In genomic region chr22:47294571-47294970, GRCh38 we compare ENCODE assay signal across 31 cellular contexts.
"Had no signal": no experiment of that assay in that cellular context is flagged by ENCODE, and none has a peak within 500 bp of the region (broad histone marks: within the 10 kb centered on the region; RNA-seq: fewer than 3 reads in every experiment).

No MANE protein-coding gene starts in this region.

- H3K27ac Mint-ChIP-seq: dendritic cell treated with granulocyte-macrophage colony-stimulating factor and Interleukin-4, amounts not matched to agents 40 ng/mL and 50 ng/mL, for 4 days; mesothelial cell of epicardium; naive B cell; nephron; neural progenitor cell; progenitor cell of endocrine pancreas; stimulated activated naive CD8-positive, alpha-beta T cell treated with anti-CD3 and anti-CD28 coated beads, Interleukin-15, amount 100 ng/mL, for 72 hours had no signal

- H3K27me3 Mint-ChIP-seq: dendritic cell treated with granulocyte-macrophage colony-stimulating factor and Interleukin-4, amounts not matched to agents 40 ng/mL and 50 ng/mL, for 4 days; progenitor cell of endocrine pancreas had no signal

- H3K27ac ChIP-seq: esophagus squamous epithelium, heart right ventricle, left lung, neural progenitor cell, parathyroid adenoma, right lobe of liver, suprapubic skin, transverse colon had no signal

- H3K4me1 ChIP-seq: heart right ventricle, left lung, neural progenitor cell, parathyroid adenoma, suprapubic skin, transverse colon had no signal

- FAIRE-seq: endothelial cell of umbilical vein, islet of Langerhans had no signal

- H3K36me3 ChIP-seq: esophagus squamous epithelium, heart right ventricle, left lung, neural progenitor cell, right lobe of liver, suprapubic skin, transverse colon had no signal

- H3K9me3 Mint-ChIP-seq: dendritic cell treated with granulocyte-macrophage colony-stimulating factor and Interleukin-4, amounts not matched to agents 40 ng/mL and 50 ng/mL, for 4 days had no signal

- H3K79me2 ChIP-seq: parathyroid adenoma had no signal

- H3K4me1 Mint-ChIP-seq: mesothelial cell of epicardium; naive B cell; nephron; neural progenitor cell; stimulated activated naive CD8-positive, alpha-beta T cell treated with anti-CD3 and anti-CD28 coated beads, Interleukin-15, amount 100 ng/mL, for 72 hours had no signal

- H3K36me3 Mint-ChIP-seq: naive B cell, neural progenitor cell had no signal

- H3K4me2 ChIP-seq: neural progenitor cell, smooth muscle cell had no signal

- DNase-seq: cerebellar nuclear complex; effector memory CD4-positive, alpha-beta T cell; esophagus squamous epithelium; foreskin melanocyte; glutamatergic neuron; heart right ventricle; hippocampal formation; left cardiac atrium; left lung; mesenchymal stem cell; mucosa of descending colon; naive B cell; nucleus accumbens; right lobe of liver; stimulated activated CD4-positive, alpha-beta T cell treated with anti-CD3 and anti-CD28 coated beads, Interleukin-12 subunit alpha, Interleukin-12 subunit beta, amount 100 ng/mL, for 4 hours; stimulated activated CD4-positive, alpha-beta T cell treated with anti-CD3 and anti-CD28 coated beads, Interleukin-1b, Interleukin-23, amount 100 ng/mL, for 48 hours; stimulated activated CD4-positive, alpha-beta T cell treated with anti-CD3 and anti-CD28 coated beads, Interleukin-4, amount 100 ng/mL, for 1 hour; stimulated activated CD8-positive, alpha-beta memory T cell treated with anti-CD3 and anti-CD28 coated beads, Interleukin-4, amount 100 ng/mL, for 48 hours; stimulated activated naive CD4-positive, alpha-beta T cell; transverse colon had no signal

- H3K9me3 ChIP-seq: esophagus squamous epithelium, heart right ventricle, left lung, mucosa of descending colon, right lobe of liver, suprapubic skin, transverse colon had no signal

- ATAC-seq: heart right ventricle; left lung; stimulated activated naive CD8-positive, alpha-beta T cell treated with anti-CD3 and anti-CD28 coated beads, Interleukin-15, amount 100 ng/mL, for 72 hours had no signal

- H3K9ac ChIP-seq: neural progenitor cell, parathyroid adenoma had no signal

- H3K27me3 ChIP-seq: neural progenitor cell, right lobe of liver, transverse colon had no signal

- H3K4me3 ChIP-seq: esophagus squamous epithelium, heart right ventricle, left lung, mucosa of descending colon, neural progenitor cell, right lobe of liver, smooth muscle cell, suprapubic skin, transverse colon had no signal

- H2AFZ ChIP-seq: neural progenitor cell, parathyroid adenoma had no signal

- H3K4me3 Mint-ChIP-seq: dendritic cell treated with granulocyte-macrophage colony-stimulating factor and Interleukin-4, amounts not matched to agents 40 ng/mL and 50 ng/mL, for 4 days; mesothelial cell of epicardium; naive B cell; nephron; neural progenitor cell; stimulated activated naive CD8-positive, alpha-beta T cell treated with anti-CD3 and anti-CD28 coated beads, Interleukin-15, amount 100 ng/mL, for 72 hours had no signal
